In genomic region chr6:169042061-169042460, GRCh38 we compare ENCODE assay signal across 18 cellular contexts.
"Had no signal": no experiment of that assay in that cellular context is flagged by ENCODE, and none has a peak within 500 bp of the region (broad histone marks: within the 10 kb centered on the region; RNA-seq: fewer than 3 reads in every experiment).

No MANE protein-coding gene starts in this region.

- DNase-seq: colonic mucosa; dermis blood vessel endothelial cell; esophagus squamous epithelium; heart left ventricle; hippocampal formation; kidney glomerular epithelial cell; mammary epithelial cell; naive thymus-derived CD8-positive, alpha-beta T cell; ovary; sigmoid colon; small intestine; stimulated activated CD4-positive, alpha-beta T cell treated with anti-CD3 and anti-CD28 coated beads, Interleukin-12 subunit alpha, Interleukin-12 subunit beta, amount 100 ng/mL, for 4 hours; stimulated activated naive CD4-positive, alpha-beta T cell; stomach; substantia nigra; transverse colon had no signal

- H3K27me3 ChIP-seq: colonic mucosa, esophagus squamous epithelium, heart left ventricle, ovary, right atrium auricular region, sigmoid colon, stomach, transverse colon had no signal

- H3K27ac ChIP-seq: colonic mucosa, esophagus squamous epithelium, heart left ventricle, ovary, right atrium auricular region, sigmoid colon, stomach, thoracic aorta, transverse colon had no signal

- H3K9me3 ChIP-seq: colonic mucosa, esophagus squamous epithelium, ovary, sigmoid colon, transverse colon had no signal

- ATAC-seq: heart left ventricle; naive thymus-derived CD8-positive, alpha-beta T cell had no signal

- H3K4me3 ChIP-seq: colonic mucosa, esophagus squamous epithelium, heart left ventricle, ovary, right atrium auricular region, sigmoid colon, stomach, thoracic aorta, transverse colon had no signal

- H3K36me3 ChIP-seq: colonic mucosa, esophagus squamous epithelium, heart left ventricle, ovary, right atrium auricular region, sigmoid colon, stomach, thoracic aorta, transverse colon had no signal

- H3K4me1 ChIP-seq: colonic mucosa, heart left ventricle, right atrium auricular region, transverse colon had no signal
